Comparison of ENCODE assay signal across 11 cellular contexts in genomic region chr21:32135401-32136363, GRCh38.
A peak's percentile ranks its signal among the peaks of the same experiment; 100 is the strongest.
DNase-seq lines count a peak whose midpoint lies in the region; ATAC-seq, FAIRE-seq and TF ChIP-seq lines count a peak whose summit lies in the region.
"Had no signal": no experiment of that assay in that cellular context is flagged by ENCODE, and none has a peak within 500 bp of the region (broad histone marks: within the 10 kb centered on the region; RNA-seq: fewer than 3 reads in every experiment).

No MANE protein-coding gene starts in this region.

- no peak for TF ChIP-seq CTCF in fibroblast of lung (conservative IDR thresholded peaks at IDR 0.05 in 1 of 2, IDR thresholded peaks at IDR 0.05 in 1 of 2; ENCODE audit: low read depth in 1 of 2, low read length in 2 of 2)

- H3K79me2 ChIP-seq in fibroblast of lung (ENCODE audit: control insufficient read depth, insufficient read depth, low read length) = no peaks in the 10 kb centered on the region

- no peak for FAIRE-seq in GM12891 (lab: Jason Lieb, UNC)

- no peaks in the 10 kb centered on the region for H3K27me3 ChIP-seq in fibroblast of lung (ENCODE audit: control insufficient read depth, insufficient read depth, low read length)
- H3K27me3 ChIP-seq: sigmoid colon, upper lobe of left lung had no signal

- no peak for TF ChIP-seq POLR2A in GM12891 (IDR thresholded peaks at IDR 0.05; ENCODE audit: low read depth, low read length)

- no peaks in the 10 kb centered on the region for H3K36me3 ChIP-seq in fibroblast of lung (ENCODE audit: control insufficient read depth, insufficient read depth, low read length)
- H3K36me3 ChIP-seq: sigmoid colon, upper lobe of left lung had no signal

- H3K9me3 ChIP-seq in fibroblast of lung (ENCODE audit: control insufficient read depth, insufficient read depth, low read depth, low read length) = no peaks in the 10 kb centered on the region

- no peak overlapping the region for H3K4me3 ChIP-seq in fibroblast of lung (replicated peaks in 1 of 4; ENCODE audit: control extremely low read depth in 1 of 4, insufficient read depth in 1 of 4, low read depth in 3 of 4, low read length in 4 of 4)
- H3K4me3 ChIP-seq: sigmoid colon, upper lobe of left lung had no signal

- peaks cover 2% of the 10 kb centered on the region for H3K4me1 ChIP-seq in fibroblast of lung (ENCODE audit: control insufficient read depth, extremely low read depth, insufficient read depth, low read length)
- H3K4me1 ChIP-seq: upper lobe of left lung had no signal

- H3K27ac ChIP-seq in fibroblast of lung (ENCODE audit: insufficient read depth, low read length) = no peak overlapping the region
- H3K27ac ChIP-seq: sigmoid colon, upper lobe of left lung had no signal

- DNase-seq in AG20443 (ENCODE audit: low spot score) (peak; percentile 80), fibroblast of lung (ENCODE audit: low read depth in 2 of 2) (peak in 1 of 2 donors; percentile 57), GM12891 (ENCODE audit: insufficient read length, low spot score) (no peak), UCSD-AML1 (lab: John Stamatoyannopoulos, UW; ENCODE audit: unreplicated experiment) (no peak), midbrain (lab: John Stamatoyannopoulos, UW) (no peak)
- DNase-seq in activated CD4-positive, alpha-beta T cell treated with anti-CD3 and anti-CD28 coated beads for 4 hours = no peak
- DNase-seq: activated CD4-positive, CD25-positive, alpha-beta regulatory T cell treated with anti-CD3 and anti-CD28 coated beads, Interleukin-2, amount 50 U/mL, for 72 hours; sigmoid colon had no signal

- no peak overlapping the region for H3K9ac ChIP-seq in fibroblast of lung (ENCODE audit: insufficient read depth, low read length)

- ATAC-seq in GM19351 (IDR thresholded peaks at IDR 0.05; ENCODE audit: unreplicated experiment) (peak; percentile 82), HG03469 (IDR thresholded peaks at IDR 0.05; ENCODE audit: unreplicated experiment) (peak; percentile 54)

- H4K20me1 ChIP-seq in fibroblast of lung (ENCODE audit: control insufficient read depth, extremely low read depth, insufficient read depth, low read length) = no peaks in the 10 kb centered on the region

- H3K4me2 ChIP-seq in fibroblast of lung (ENCODE audit: extremely low read depth, insufficient read depth, low read length) = peak overlapping the region; percentile 59

- H2AFZ ChIP-seq in fibroblast of lung (ENCODE audit: low read length) = no peak overlapping the region

TF ChIP-seq in GM12891, 5 proteins besides CTCF, POLR2A, EP300 and RAD21:
- TF ChIP-seq PAX5 (IDR thresholded peaks at IDR 0.05; ENCODE audit: insufficient read depth, low read length, severe bottlenecking) (no peak), POLR2AphosphoS5 (IDR thresholded peaks at IDR 0.05; ENCODE audit: low read depth, low read length) (no peak), POU2F2 (IDR thresholded peaks at IDR 0.05; ENCODE audit: low read depth, low read length) (no peak), SPI1 (IDR thresholded peaks at IDR 0.05; ENCODE audit: low read depth, low read length) (no peak), TAF1 (IDR thresholded peaks at IDR 0.05; ENCODE audit: low read depth, low read length) (no peak)
